ENCODE assay signal across 14 cellular contexts in the genomic region with DNA sequence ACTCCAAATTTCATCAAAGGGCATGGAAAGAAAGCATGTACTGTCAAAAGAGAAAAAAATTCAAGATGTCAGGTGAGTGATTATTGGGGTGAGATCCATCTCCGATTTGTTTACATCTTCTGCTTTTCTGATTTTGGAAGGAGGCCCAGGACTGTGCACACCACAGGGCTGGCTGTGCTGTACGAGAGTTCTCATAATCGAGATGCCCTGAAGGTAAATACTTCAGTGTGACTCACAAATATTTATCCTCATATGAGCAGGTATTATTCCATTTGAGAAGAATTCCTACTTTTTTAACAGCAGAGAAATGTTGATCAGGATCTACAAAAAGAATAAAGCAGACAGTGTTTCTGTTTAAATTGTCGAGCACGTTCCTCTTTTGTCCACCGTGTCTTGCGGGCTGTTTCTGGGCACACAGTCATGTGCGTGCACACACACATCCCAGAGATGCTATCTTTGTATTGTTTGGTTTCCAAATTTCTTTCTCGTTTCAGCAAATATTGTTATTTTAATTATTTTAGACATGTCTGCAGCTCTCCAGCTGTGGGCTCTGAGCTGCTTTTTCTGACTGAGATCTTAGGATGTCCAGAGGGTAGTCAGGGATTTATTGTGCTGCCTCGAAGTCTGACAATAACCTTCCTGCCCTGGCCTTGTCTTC.
DNase-seq lines count a peak whose midpoint lies in the region; ATAC-seq, FAIRE-seq and TF ChIP-seq lines count a peak whose summit lies in the region.
"Had no signal": no experiment of that assay in that cellular context is flagged by ENCODE, and none has a peak within 500 bp of the region (broad histone marks: within the 10 kb centered on the region; RNA-seq: fewer than 3 reads in every experiment).

No MANE protein-coding gene starts in this region.

- no peaks in the 10 kb centered on the region for H3K9me3 Mint-ChIP-seq in astrocyte (ENCODE audit: unreplicated experiment)

- peaks cover 34% of the 10 kb centered on the region for H3K36me3 Mint-ChIP-seq in astrocyte (ENCODE audit: low read depth, unreplicated experiment)

- peak overlapping the region; percentile 1 for H3K9ac ChIP-seq in astrocyte (ENCODE audit: low read length)

- DNase-seq in SIG-M5 treated with dmso at 0.1 percent for 504 hours (lab: John Stamatoyannopoulos, UW; ENCODE audit: unreplicated experiment) (peak; percentile 36), SIG-M5 (lab: John Stamatoyannopoulos, UW) (no peak), astrocyte (ENCODE audit: low read depth) (peak; percentile 73), left lung (no peak), UCSD-AML1 (lab: John Stamatoyannopoulos, UW; ENCODE audit: unreplicated experiment) (no peak), NCI-H1417 treated with DMSO at 0.1 percent for 48 hours (lab: John Stamatoyannopoulos, UW) (no peak), posterior cingulate gyrus (no peak)
- DNase-seq: activated naive CD4-positive, alpha-beta T cell; erythroblast; hypothalamus; NCI-H1436; NCI-H526 treated with DMSO at 0.1 percent for 48 hours; spleen had no signal

- peak; percentile 66 for ATAC-seq in left lung
- ATAC-seq in HG03039 (IDR thresholded peaks at IDR 0.05; ENCODE audit: unreplicated experiment) = no peak

- H3K36me3 ChIP-seq in astrocyte (ENCODE audit: insufficient read depth, low read length) (peaks cover 37% of the 10 kb centered on the region), left lung (peaks cover 0 to 47% of the 10 kb centered on the region in 2 donors)

- intact Hi-C loops in left lung (cut with DNase I) (no loop called here), posterior cingulate gyrus (cut with DNase I) (no loop called here)

- H3K79me2 ChIP-seq in astrocyte (ENCODE audit: insufficient read depth, low read length) = no peaks in the 10 kb centered on the region

- H3K4me3 ChIP-seq in astrocyte (ENCODE audit: insufficient read depth, low read depth, low read length) (no peak overlapping the region), left lung (no peak overlapping the region)
- H3K4me3 ChIP-seq: spleen had no signal

- H3K4me1 ChIP-seq in astrocyte (ENCODE audit: insufficient read depth, low read length) = peaks cover 26% of the 10 kb centered on the region
- peaks cover 9 to 32% of the 10 kb centered on the region in 2 donors for H3K4me1 ChIP-seq in left lung

- FAIRE-seq in astrocyte (lab: Jason Lieb, UNC) = no peak

- no peak overlapping the region for H2AFZ ChIP-seq in astrocyte (ENCODE audit: low read depth, low read length)

- H3K9me3 ChIP-seq in astrocyte (ENCODE audit: insufficient read depth, low read depth, low read length) (no peaks in the 10 kb centered on the region), left lung (no peaks in the 10 kb centered on the region)
- H3K9me3 ChIP-seq: spleen had no signal

- no peaks in the 10 kb centered on the region for H4K20me1 ChIP-seq in astrocyte (ENCODE audit: insufficient read depth, low read length)

- H3K27me3 Mint-ChIP-seq in astrocyte (ENCODE audit: low read depth, unreplicated experiment) = no peaks in the 10 kb centered on the region

- peak overlapping the region; percentile 11 for H3K4me2 ChIP-seq in astrocyte (ENCODE audit: low read length)

- H3K4me1 Mint-ChIP-seq in astrocyte (ENCODE audit: low read depth, unreplicated experiment) = peaks cover 13% of the 10 kb centered on the region

- no peak overlapping the region for H3K4me3 Mint-ChIP-seq in astrocyte (ENCODE audit: unreplicated experiment)

- H3K27ac Mint-ChIP-seq in astrocyte (ENCODE audit: unreplicated experiment) = peak overlapping the region; percentile 20

- H3K27me3 ChIP-seq in astrocyte (ENCODE audit: insufficient read depth, low read length) (no peaks in the 10 kb centered on the region), left lung (no peaks in the 10 kb centered on the region)
- H3K27me3 ChIP-seq: spleen had no signal

- TF ChIP-seq CTCF in astrocyte (IDR thresholded peaks at IDR 0.05; ENCODE audit: insufficient read depth, low read depth, low read length) (no peak), left lung (IDR thresholded peaks at IDR 0.05) (no peak)

- H3K27ac ChIP-seq in astrocyte (ENCODE audit: low read depth, low read length) = peak overlapping the region; percentile 54
- H3K27ac ChIP-seq in left lung = no peak overlapping the region
- H3K27ac ChIP-seq: spleen had no signal

Comparison
In these comparisons a context has a peak if more than half of its experiments do, and no peak if none do; other contexts are left out.
1. DNase-seq: peak in SIG-M5 treated with dmso at 0.1 percent for 504 hours (single experiment) and astrocyte (single experiment); none in SIG-M5 (single experiment), left lung (0 of 2), UCSD-AML1 (single experiment), NCI-H1417 treated with DMSO at 0.1 percent for 48 hours (single experiment) and posterior cingulate gyrus (0 of 10).